In the genomic region with DNA sequence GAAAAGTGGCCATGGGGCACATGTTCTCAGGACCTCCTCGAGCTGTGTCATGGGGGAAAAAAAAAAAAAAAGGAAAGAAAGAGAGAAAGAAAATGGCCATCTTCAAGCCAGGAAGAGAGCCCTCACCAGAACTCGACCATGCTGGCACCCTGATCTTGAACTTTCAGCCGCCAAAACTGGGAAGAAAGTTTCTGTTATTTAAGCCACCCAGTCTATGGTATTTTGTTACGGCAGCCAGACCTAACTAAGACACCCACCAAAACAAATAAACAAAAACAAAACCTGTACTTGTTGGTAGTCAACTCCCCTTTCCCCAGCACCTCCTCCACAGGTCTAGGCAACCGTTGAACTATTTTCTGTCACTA, we compare ENCODE assay signal across 10 cellular contexts. TPM values are rescaled to one million over a fixed set of nuclear protein-coding genes. Genes with fewer than 3 reads are reported as not detected.
"Had no signal": no experiment of that assay in that cellular context is flagged by ENCODE, and none has a peak within 500 bp of the region (broad histone marks: within the 10 kb centered on the region; RNA-seq: fewer than 3 reads in every experiment).

No MANE protein-coding gene starts in this region.

- H3K4me2 ChIP-seq: GM23338 had no signal

- H3K9ac ChIP-seq: GM23248 had no signal

- H2AFZ ChIP-seq: GM23248, GM23338 had no signal

- H3K9me3 ChIP-seq: HAP-1 had no signal

- H3K27ac ChIP-seq: GM23248 had no signal

- H3K4me3 ChIP-seq: GM23248, GM23338, HAP-1 had no signal

- H3K36me3 ChIP-seq: HAP-1 had no signal

- DNase-seq: GM23248, GOT3, H7, H9, HCEC 1CT, HFFc6 had no signal

RNA-seq across cellular contexts. Expression of gene SLC13A2, which starts 26.1 kb away (rescaled TPM):
- total RNA-seq: GM23248, GM23338, H1, H4, H7, H9 had no signal
- polyA plus RNA-seq: GM23248, GM23338, H1 had no signal

RNA-seq across cellular contexts. Expression of gene FOXN1, which starts 58.8 kb away (rescaled TPM):
- total RNA-seq: GM23248, GM23338, H1, H4, H7, H9, HFFc6 had no signal
- polyA plus RNA-seq: GM23248, GM23338, H1 had no signal
